10 cellular contexts compared by ENCODE assay signal in the genomic region with DNA sequence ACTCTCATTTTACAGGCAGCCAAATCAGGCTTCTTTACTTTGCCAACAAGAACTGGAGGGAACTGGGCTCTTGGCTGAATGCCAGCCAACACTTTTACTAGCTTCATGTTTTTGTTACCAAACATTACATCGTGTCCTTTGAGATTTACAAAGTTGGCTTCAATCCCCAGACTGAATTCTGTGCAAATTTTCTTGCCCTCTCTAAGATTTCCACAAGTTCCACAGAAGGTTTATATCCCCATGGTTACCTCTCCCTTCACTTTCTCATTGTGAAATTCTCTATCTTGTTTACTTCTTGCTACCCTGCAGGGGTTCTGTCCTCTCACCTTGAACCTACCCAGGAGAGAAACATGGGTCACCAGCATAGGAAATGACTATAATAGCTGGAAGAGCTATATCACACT. TPM values are rescaled to one million over a fixed set of nuclear protein-coding genes. Genes with fewer than 3 reads are reported as not detected.
A peak's percentile ranks its signal among the peaks of the same experiment; 100 is the strongest.
DNase-seq lines count a peak whose midpoint lies in the region; ATAC-seq, FAIRE-seq and TF ChIP-seq lines count a peak whose summit lies in the region.
"Had no signal": no experiment of that assay in that cellular context is flagged by ENCODE, and none has a peak within 500 bp of the region (broad histone marks: within the 10 kb centered on the region; RNA-seq: fewer than 3 reads in every experiment).

No MANE protein-coding gene starts in this region.

- no peak for TF ChIP-seq CTCF in fibroblast of mammary gland (conservative IDR thresholded peaks at IDR 0.05; ENCODE audit: control insufficient read depth, insufficient read depth, low read depth, low read length)

- no peak for FAIRE-seq in GM19239 (lab: Jason Lieb, UNC)

- ATAC-seq in GM21360 (IDR thresholded peaks at IDR 0.05; ENCODE audit: unreplicated experiment) = no peak
- ATAC-seq in HG03025 (IDR thresholded peaks at IDR 0.05; ENCODE audit: low FRiP score, unreplicated experiment) = no peak

- DNase-seq in AG08395 (ENCODE audit: low spot score) (peak; percentile 2), NCI-H345 (lab: John Stamatoyannopoulos, UW) (peak; percentile 62), fibroblast of mammary gland (ENCODE audit: low read depth) (peak; percentile 78), occipital lobe (lab: John Stamatoyannopoulos, UW) (peak; percentile 20), GM19239 (ENCODE audit: insufficient read length, low spot score) (no peak), NCI-H1930 (lab: John Stamatoyannopoulos, UW) (no peak)
- DNase-seq: CD4-positive, alpha-beta T cell; NCI-H524 had no signal

- no peak overlapping the region for H3K4me3 ChIP-seq in fibroblast of mammary gland (ENCODE audit: control insufficient read depth, low read depth, low read length)

RNA-seq across cellular contexts. Expression of a gene that starts 37.6 kb away (rescaled TPM):
- total RNA-seq in occipital lobe = 72.5 TPM

Comparison
In these comparisons a context has a peak if more than half of its experiments do, and no peak if none do; other contexts are left out.
1. DNase-seq: peak in AG08395 (single experiment), NCI-H345 (single experiment), fibroblast of mammary gland (single experiment) and occipital lobe (single experiment); none in GM19239 (single experiment) and NCI-H1930 (0 of 2).